In genomic region chr3:53045784-53046170, GRCh38 we compare ENCODE assay signal across 7 cellular contexts. TPM values are rescaled to one million over a fixed set of nuclear protein-coding genes. Genes with fewer than 3 reads are reported as not detected.
A peak's percentile ranks its signal among the peaks of the same experiment; 100 is the strongest.
DNase-seq lines count a peak whose midpoint lies in the region; ATAC-seq and TF ChIP-seq lines count a peak whose summit lies in the region.

Gene SFMBT1, minus strand, starts transcription at chr3:53046073. Its CDS starts 76,945 bp downstream, at chr3:52969128.

- peaks cover 6% of the 10 kb centered on the region for H3K36me3 Mint-ChIP-seq in activated CD4-positive, alpha-beta T cell treated with anti-CD3 and anti-CD28 coated beads, Interleukin-2, amount 10 ng/mL, durations not matched to agents 24 days and 14 days (ENCODE audit: low read depth)

- DNase-seq in GM13976 (ENCODE audit: low spot score) (peak; percentile 90), MV-4-11 (lab: John Stamatoyannopoulos, UW) (peak; percentile 29), dermis blood vessel endothelial cell (peak; percentile 66), right lobe of liver (peak; percentile 73 to 78 (median 78))
- peak; percentile 89 for DNase-seq in activated CD4-positive, alpha-beta T cell treated with anti-CD3 and anti-CD28 coated beads, Interleukin-2, amount 10 ng/mL, durations not matched to agents 24 days and 14 days
- peak; percentile 77 for DNase-seq in stimulated activated CD4-positive, alpha-beta T cell treated with anti-CD3 and anti-CD28 coated beads, Interleukin-4, amount 100 ng/mL, for 4 hours

- intact Hi-C loops in activated CD4-positive, alpha-beta T cell treated with anti-CD3 and anti-CD28 coated beads, Interleukin-2, amount 10 ng/mL, durations not matched to agents 24 days and 14 days (cut with micrococcal nuclease), result loop anchor here (1.0 to 10.0 kb wide), 4 partner anchors 62 to 341 kb away; partner anchors contain the start of genes GLT8D1, SPCS1 and STIMATE
- intact Hi-C loops in right lobe of liver (cut with DNase I), result no loop called here

- H3K9me3 ChIP-seq in HEK293 (ENCODE audit: control insufficient read depth, insufficient read depth, low read depth, low read length) (no peaks in the 10 kb centered on the region), right lobe of liver (no peaks in the 10 kb centered on the region)

- H3K4me3 ChIP-seq in HEK293 (ENCODE audit: low read depth, low read length), result peak within 1 kb of the TSS; percentile 73
- peak within 1 kb of the TSS; percentile 88 to 96 (median 91) for H3K4me3 ChIP-seq in right lobe of liver

- peak within 1 kb of the TSS; percentile 95 for H3K4me3 Mint-ChIP-seq in activated CD4-positive, alpha-beta T cell treated with anti-CD3 and anti-CD28 coated beads, Interleukin-2, amount 10 ng/mL, durations not matched to agents 24 days and 14 days

- peak; percentile 48 for TF ChIP-seq POLR2A in right lobe of liver (IDR thresholded peaks at IDR 0.05)

- peak; percentile 67 to 74 (median 70) for ATAC-seq in right lobe of liver

- H3K27ac ChIP-seq in HEK293 (ENCODE audit: extremely low read depth, low read depth, low read length), result peak within 1 kb of the TSS; percentile 94
- peak within 1 kb of the TSS; percentile 77 to 93 (median 90) for H3K27ac ChIP-seq in right lobe of liver

- H3K36me3 ChIP-seq in HEK293 (ENCODE audit: control insufficient read depth in 2 of 2, insufficient read depth in 1 of 2, low read length in 2 of 2), result no peaks in the 10 kb centered on the region
- no peaks in the 10 kb centered on the region for H3K36me3 ChIP-seq in right lobe of liver

- in situ Hi-C loops in GM13976 (cut with MboI; ENCODE audit: low sequenced_read_pairs, unreplicated experiment), result no loop called here

- 0% methylated on average over 15 of the region's 58 CpGs for WGBS in right lobe of liver (ENCODE audit: insufficient coverage, low coverage, low lambda C conversion rate, missing lambda C conversion rate)

- CTCF ChIA-PET in HEK293 (lab: Yijun Ruan, JAX), result no interaction called here

- H3K4me1 ChIP-seq in HEK293 (ENCODE audit: control insufficient read depth, insufficient read depth, low read length) (peaks cover 4% of the 10 kb centered on the region; the same call in 1 of the 2 replicates), right lobe of liver (peaks cover 0 to 26% (median 4%) of the 10 kb centered on the region in 4 donors)

- H3K4me1 Mint-ChIP-seq in activated CD4-positive, alpha-beta T cell treated with anti-CD3 and anti-CD28 coated beads, Interleukin-2, amount 10 ng/mL, durations not matched to agents 24 days and 14 days, result peaks cover 28% of the 10 kb centered on the region

- TF ChIP-seq CTCF in GM13976 (IDR thresholded peaks at IDR 0.05; ENCODE audit: borderline replicate concordance, control extremely low read depth, extremely low read depth, insufficient read depth, missing control alignments), result no peak
- no peak for TF ChIP-seq CTCF in HEK293 (tag by site-specific recombination; IDR thresholded peaks at IDR 0.05)
- TF ChIP-seq CTCF in right lobe of liver (IDR thresholded peaks at IDR 0.05), result no peak

- H3K27me3 Mint-ChIP-seq in activated CD4-positive, alpha-beta T cell treated with anti-CD3 and anti-CD28 coated beads, Interleukin-2, amount 10 ng/mL, durations not matched to agents 24 days and 14 days, result peaks cover 2% of the 10 kb centered on the region

- H3K27me3 ChIP-seq in right lobe of liver, result no peaks in the 10 kb centered on the region

- H3K9me3 Mint-ChIP-seq in activated CD4-positive, alpha-beta T cell treated with anti-CD3 and anti-CD28 coated beads, Interleukin-2, amount 10 ng/mL, durations not matched to agents 24 days and 14 days, result no peaks in the 10 kb centered on the region

- peak within 1 kb of the TSS; percentile 95 for H3K27ac Mint-ChIP-seq in activated CD4-positive, alpha-beta T cell treated with anti-CD3 and anti-CD28 coated beads, Interleukin-2, amount 10 ng/mL, durations not matched to agents 24 days and 14 days

- POLR2A ChIA-PET in HEK293 (lab: Yijun Ruan, JAX), result interaction anchor here (1.2 kb wide), 1 partner anchor 10 kb away, joined by 3 read pairs; no protein-coding TSS in a partner anchor

TF ChIP-seq in HEK293, 187 proteins besides CTCF, POLR2A, EP300 and RAD21 (continues in another document):
- TF ChIP-seq PATZ1 (tag by site-specific recombination; IDR thresholded peaks at IDR 0.05), result 0 out of 2 replicates have a peak, but pooled peaks have one; percentile 34
- TF ChIP-seq ZNF792 (tag by site-specific recombination; IDR thresholded peaks at IDR 0.05), result no peak
- TF ChIP-seq ZNF157 (tag by site-specific recombination; IDR thresholded peaks at IDR 0.05), result no peak
- peak; percentile 79; the same call in 1 of the 2 replicates for TF ChIP-seq KLF8 (tag by site-specific recombination; IDR thresholded peaks at IDR 0.05)
- TF ChIP-seq ZNF398 (tag by site-specific recombination; IDR thresholded peaks at IDR 0.05), result peak; percentile 28; the same call in 1 of the 2 replicates
- peak; percentile 51 for TF ChIP-seq ZEB2 (tag by site-specific recombination; IDR thresholded peaks at IDR 0.05)
- TF ChIP-seq KLF10 (tag by site-specific recombination; IDR thresholded peaks at IDR 0.05), result peak; percentile 59; the same call in 1 of the 2 replicates
- peak; percentile 44; the same call in 1 of the 2 replicates for TF ChIP-seq KLF9 (tag by site-specific recombination; IDR thresholded peaks at IDR 0.05; ENCODE audit: low read depth)
- peak; percentile 39; the same call in 1 of the 2 replicates for TF ChIP-seq ZBTB10 (tag by site-specific recombination; IDR thresholded peaks at IDR 0.05)
- TF ChIP-seq ZNF404 (tag by site-specific recombination; IDR thresholded peaks at IDR 0.05), result no peak
- no peak for TF ChIP-seq ZNF777 (tag by site-specific recombination; IDR thresholded peaks at IDR 0.05; ENCODE audit: borderline replicate concordance)
- TF ChIP-seq ZNF560 (tag by site-specific recombination; IDR thresholded peaks at IDR 0.05; ENCODE audit: borderline replicate concordance), result no peak
- peak; percentile 39; the same call in 1 of the 2 replicates for TF ChIP-seq ZBTB20 (tag by site-specific recombination; IDR thresholded peaks at IDR 0.05)
- peak; percentile 57; the same call in 1 of the 2 replicates for TF ChIP-seq ZNF335 (tag by site-specific recombination; conservative IDR thresholded peaks at IDR 0.05)
- no peak for TF ChIP-seq ZNF112 (tag by site-specific recombination; IDR thresholded peaks at IDR 0.05)
- no peak for TF ChIP-seq ZNF175 (tag by site-specific recombination; IDR thresholded peaks at IDR 0.05)
- no peak for TF ChIP-seq EGR2 (tag by site-specific recombination; IDR thresholded peaks at IDR 0.05; ENCODE audit: low read depth)
- peak; percentile 57; the same call in 1 of the 2 replicates for TF ChIP-seq ZFHX2 (tag by site-specific recombination; conservative IDR thresholded peaks at IDR 0.05)

RNA-seq across cellular contexts. Expression of gene SFMBT1, which starts in this region (rescaled TPM):
- 28.6 and 28.8 TPM in 2 replicates for total RNA-seq in activated CD4-positive, alpha-beta T cell treated with anti-CD3 and anti-CD28 coated beads, Interleukin-2, amount 10 ng/mL, durations not matched to agents 24 days and 14 days
- total RNA-seq in dermis blood vessel endothelial cell, result 3.4 and 3.9 TPM in 2 replicates
- 10 to 100 TPM in 4 of 6 experiments, 1 to 10 TPM in 2; 9.2 to 14.0 (median 10.7) TPM for total RNA-seq in right lobe of liver

Comparison
In these comparisons a context has a peak if more than half of its experiments do, and no peak if none do; other contexts are left out.
1. Peak in every context shown above with its lines: DNase-seq, ATAC-seq, H3K4me3 ChIP-seq and H3K27ac ChIP-seq.
2. DNase-seq: peak in every context shown above with its lines; median percentile 90 in GM13976; 89 in activated CD4-positive, alpha-beta T cell treated with anti-CD3 and anti-CD28 coated beads, Interleukin-2, amount 10 ng/mL, durations not matched to agents 24 days and 14 days; 78 in right lobe of liver; 77 in stimulated activated CD4-positive, alpha-beta T cell treated with anti-CD3 and anti-CD28 coated beads, Interleukin-4, amount 100 ng/mL, for 4 hours; 66 in dermis blood vessel endothelial cell; 29 in MV-4-11.